ENCODE assay signal across 1 cellular context in the genomic region with DNA sequence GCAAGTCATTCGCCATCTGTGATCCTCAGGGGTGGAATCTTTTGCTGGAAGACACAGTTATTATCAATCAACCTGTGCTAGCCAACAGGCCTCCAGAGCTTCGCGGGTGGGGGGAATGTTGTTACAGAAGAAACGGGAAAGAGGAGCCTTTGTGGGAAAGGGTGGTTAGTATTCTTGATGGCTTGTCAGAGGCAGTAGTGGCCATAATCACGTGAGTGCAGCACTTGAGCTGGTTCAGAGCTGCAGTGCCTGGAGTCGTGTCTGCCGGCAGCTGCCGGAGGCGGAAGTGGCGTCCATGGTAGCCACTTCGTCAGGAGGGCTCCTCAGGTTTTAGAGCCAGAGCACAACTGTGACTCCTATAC.
TF ChIP-seq lines count a peak whose summit lies in the region.

No MANE protein-coding gene starts in this region.

TF ChIP-seq in HepG2, 621 proteins besides CTCF, POLR2A, EP300 and RAD21:
- TF ChIP-seq CHCHD3 (CRISPR knock-in tag; IDR thresholded peaks at IDR 0.05), result no peak
- no peak for TF ChIP-seq SMAD9 (CRISPR knock-in tag; IDR thresholded peaks at IDR 0.05)
- TF ChIP-seq ZNF687 (CRISPR knock-in tag; IDR thresholded peaks at IDR 0.05), result 0 out of 2 replicates have a peak, but pooled peaks have one; percentile 14
- TF ChIP-seq, protein P1, sequence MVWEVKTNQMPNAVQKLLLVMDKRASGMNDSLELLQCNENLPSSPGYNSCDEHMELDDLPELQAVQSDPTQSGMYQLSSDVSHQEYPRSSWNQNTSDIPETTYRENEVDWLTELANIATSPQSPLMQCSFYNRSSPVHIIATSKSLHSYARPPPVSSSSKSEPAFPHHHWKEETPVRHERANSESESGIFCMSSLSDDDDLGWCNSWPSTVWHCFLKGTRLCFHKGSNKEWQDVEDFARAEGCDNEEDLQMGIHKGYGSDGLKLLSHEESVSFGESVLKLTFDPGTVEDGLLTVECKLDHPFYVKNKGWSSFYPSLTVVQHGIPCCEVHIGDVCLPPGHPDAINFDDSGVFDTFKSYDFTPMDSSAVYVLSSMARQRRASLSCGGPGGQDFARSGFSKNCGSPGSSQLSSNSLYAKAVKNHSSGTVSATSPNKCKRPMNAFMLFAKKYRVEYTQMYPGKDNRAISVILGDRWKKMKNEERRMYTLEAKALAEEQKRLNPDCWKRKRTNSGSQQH (CRISPR knock-in tag; IDR thresholded peaks at IDR 0.05; ENCODE audit: low read depth), result no peak
- TF ChIP-seq BHLHE40 (IDR thresholded peaks at IDR 0.05; ENCODE audit: low read length), result peak; percentile 44; the same call in 1 of the 2 replicates
- peak; percentile 39 for TF ChIP-seq GABPA (IDR thresholded peaks at IDR 0.05; ENCODE audit: low read depth, low read length)
- TF ChIP-seq GABPA (CRISPR knock-in tag; IDR thresholded peaks at IDR 0.05; ENCODE audit: low read depth), result peak; percentile 80
- peak; percentile 77 for TF ChIP-seq GABPB1 (CRISPR knock-in tag; IDR thresholded peaks at IDR 0.05)
- no peak for TF ChIP-seq ZNF703 (CRISPR knock-in tag; IDR thresholded peaks at IDR 0.05; ENCODE audit: borderline replicate concordance)
